ENCODE assay signal across 9 cellular contexts in the genomic region with DNA sequence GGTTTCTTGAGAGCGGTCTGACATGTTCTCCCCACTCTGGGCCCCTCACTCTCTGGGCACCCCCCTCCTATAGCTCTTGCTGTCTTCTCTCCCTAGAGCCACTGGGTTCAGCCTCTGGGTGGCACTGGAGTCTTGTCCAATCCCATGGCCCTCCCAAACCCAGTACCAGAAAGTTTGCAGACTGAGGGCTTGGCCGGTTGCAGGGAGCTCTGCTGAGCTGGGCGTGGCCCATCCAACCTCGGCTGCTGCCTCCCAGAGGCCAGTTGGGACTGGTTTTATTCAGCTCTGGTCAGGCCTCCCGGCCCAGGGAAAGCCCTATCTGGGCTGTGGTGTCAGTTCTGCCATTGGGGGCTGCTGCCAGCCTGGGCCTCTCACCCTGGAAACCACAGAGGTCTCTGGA. TPM values are rescaled to one million over a fixed set of nuclear protein-coding genes. Genes with fewer than 3 reads are reported as not detected.
DNase-seq lines count a peak whose midpoint lies in the region; ATAC-seq, FAIRE-seq and TF ChIP-seq lines count a peak whose summit lies in the region.
"Had no signal": no experiment of that assay in that cellular context is flagged by ENCODE, and none has a peak within 500 bp of the region (broad histone marks: within the 10 kb centered on the region; RNA-seq: fewer than 3 reads in every experiment).

No MANE protein-coding gene starts in this region.

- H3K4me1 Mint-ChIP-seq in immature natural killer cell: no peaks in the 10 kb centered on the region

- H3K4me1 ChIP-seq in GM12878 (ENCODE audit: control insufficient read depth, insufficient read depth, low read length) (no peaks in the 10 kb centered on the region), iPS DF 6.9 (ENCODE audit: control insufficient read depth, insufficient read depth, low read length) (peaks cover 1% of the 10 kb centered on the region; the same call in 1 of the 2 replicates)

- ATAC-seq in GM12878 (peak; percentile 65), HG02870 (IDR thresholded peaks at IDR 0.05; ENCODE audit: unreplicated experiment) (no peak), GM21723 (IDR thresholded peaks at IDR 0.05; ENCODE audit: unreplicated experiment) (no peak)

- H3K27me3 ChIP-seq in GM12878 (replicated peaks in 1 of 2; ENCODE audit: control insufficient read depth in 2 of 2, insufficient read depth in 2 of 2, low read length in 1 of 2) (no peaks in the 10 kb centered on the region; a peak in 2 of 4 replicates), iPS DF 6.9 (ENCODE audit: control insufficient read depth, insufficient read depth, low read length) (no peaks in the 10 kb centered on the region)

- H3K36me3 ChIP-seq in GM12878 (ENCODE audit: control insufficient read depth in 2 of 2, insufficient read depth in 2 of 2, low read length in 1 of 2): no peaks in the 10 kb centered on the region
- H3K36me3 ChIP-seq in iPS DF 6.9 (ENCODE audit: control insufficient read depth, insufficient read depth, low read length): 0 out of 2 replicates have a peak, but pooled peaks cover 2% of the 10 kb centered on the region

- CTCF ChIA-PET in GM12878 (lab: Yijun Ruan, JAX): no interaction called here

- no peaks in the 10 kb centered on the region for H4K20me1 ChIP-seq in GM12878 (ENCODE audit: control insufficient read depth, insufficient read depth)

- no TSS peak for BruUV-seq in GM12878 (replicated peaks; lab: Mats Ljungman, UMichigan)

- RAD21 ChIA-PET in GM12878 (lab: Charles Lee; ENCODE audit: unreplicated experiment): no interaction called here

- WGBS in GM12878 (ENCODE audit: insufficient coverage, insufficient replicate concordance, low lambda C conversion rate, missing lambda C conversion rate): 17% methylated on average over 5 of the region's 5 CpGs
- WGBS in iPS DF 6.9 (ENCODE audit: insufficient coverage, insufficient read length): no CpG with 5 or more reads among the region's 5 CpGs

- peak; percentile 43 for DNase-seq in AG08395 (ENCODE audit: low spot score)
- peak; percentile 60 for DNase-seq in HTR-8/SVneo (ENCODE audit: insufficient read length, low spot score)
- DNase-seq in GM12878 (ENCODE audit: low read depth, low spot score): no peak
- peak; percentile 33 for DNase-seq in iPS DF 6.9 (ENCODE audit: low read depth, low spot score)
- DNase-seq in immature natural killer cell: no peak
- DNase-seq in Kasumi-1 (lab: John Stamatoyannopoulos, UW): no peak
- DNase-seq: NCI-H446 had no signal

- TF ChIP-seq RAD21 in GM12878 (IDR thresholded peaks at IDR 0.05; ENCODE audit: insufficient read depth, low read depth, low read length): no peak

- H3K4me3 Mint-ChIP-seq in immature natural killer cell: no peak overlapping the region

- peaks cover 0 to 4% (median 0%) of the 10 kb centered on the region in 3 donors for H3K27me3 Mint-ChIP-seq in immature natural killer cell (ENCODE audit: low read depth in 3 of 3)

- H3K4me3 ChIP-seq in GM12878 (no peak overlapping the region), iPS DF 6.9 (ENCODE audit: low read length) (no peak overlapping the region)

- TF ChIP-seq EP300 in GM12878 (IDR thresholded peaks at IDR 0.05; ENCODE audit: borderline replicate concordance in 1 of 2, control insufficient read depth in 1 of 2, low read depth in 2 of 2, low read length in 2 of 2): no peak

- no peak for TF ChIP-seq POLR2A in GM12878 (IDR thresholded peaks at IDR 0.05; ENCODE audit: low read depth, low read length)

- H3K9me3 ChIP-seq in GM12878 (replicated peaks; ENCODE audit: control insufficient read depth, insufficient read depth, low read length) (no peaks in the 10 kb centered on the region), iPS DF 6.9 (ENCODE audit: control insufficient read depth, insufficient read depth, low read length) (no peaks in the 10 kb centered on the region)

- no peak overlapping the region for H3K9ac ChIP-seq in GM12878 (ENCODE audit: control insufficient read depth, insufficient read depth, low read length)

- H3K36me3 Mint-ChIP-seq in immature natural killer cell: no peaks in the 10 kb centered on the region

- no peak overlapping the region for H3K4me2 ChIP-seq in GM12878 (ENCODE audit: control insufficient read depth, insufficient read depth)

- no peak overlapping the region for H3K27ac Mint-ChIP-seq in immature natural killer cell

- POLR2A ChIA-PET in GM12878 (lab: Charles Lee): no interaction called here

- no peak overlapping the region for H3K27ac ChIP-seq in GM12878 (ENCODE audit: control insufficient read depth, insufficient read depth)
- H3K27ac ChIP-seq in iPS DF 6.9 (ENCODE audit: low read length): no peak overlapping the region

- no peak overlapping the region for H2AFZ ChIP-seq in GM12878 (ENCODE audit: control insufficient read depth, low read depth, low read length)

- intact Hi-C loops in GM12878 (cut with micrococcal nuclease; ENCODE audit: unreplicated experiment): no loop called here

- H3K79me2 ChIP-seq in GM12878 (ENCODE audit: control insufficient read depth, insufficient read depth, low read length): no peaks in the 10 kb centered on the region

- TF ChIP-seq CTCF in GM12878 (IDR thresholded peaks at IDR 0.05 in 2 of 3, conservative IDR thresholded peaks at IDR 0.05 in 1 of 3; ENCODE audit: control insufficient read depth in 2 of 3, extremely low read depth in 1 of 3, insufficient read depth in 1 of 3, low read depth in 3 of 3, low read length in 3 of 3): no peak

- no peaks in the 10 kb centered on the region for H3K9me3 Mint-ChIP-seq in immature natural killer cell

- in situ Hi-C loops in GM12878 (cut with MboI): no loop called here

- FAIRE-seq in HTR-8/SVneo (lab: Jason Lieb, UNC): peak; percentile 90
- no peak for FAIRE-seq in GM12878 (lab: Jason Lieb, UNC)

- SMC1A ChIA-PET in GM12878 (lab: Charles Lee; ENCODE audit: uncharacterized antibody, unreplicated experiment): no interaction called here

TF ChIP-seq in GM12878, 131 proteins besides CTCF, POLR2A, EP300 and RAD21 (continues in another document):
- TF ChIP-seq GATAD2B (conservative IDR thresholded peaks at IDR 0.05; ENCODE audit: low read depth) (no peak), RELA (IDR thresholded peaks at IDR 0.05; ENCODE audit: borderline replicate concordance, partially characterized antibody) (no peak), IRF4 (IDR thresholded peaks at IDR 0.05; ENCODE audit: low read depth, low read length) (no peak), POLR2AphosphoS5 (IDR thresholded peaks at IDR 0.05; ENCODE audit: low read length) (no peak), KDM1A (IDR thresholded peaks at IDR 0.05; ENCODE audit: borderline replicate concordance) (no peak), MXI1 (IDR thresholded peaks at IDR 0.05; ENCODE audit: low read depth, low read length) (no peak)
- TF ChIP-seq, protein P1, sequence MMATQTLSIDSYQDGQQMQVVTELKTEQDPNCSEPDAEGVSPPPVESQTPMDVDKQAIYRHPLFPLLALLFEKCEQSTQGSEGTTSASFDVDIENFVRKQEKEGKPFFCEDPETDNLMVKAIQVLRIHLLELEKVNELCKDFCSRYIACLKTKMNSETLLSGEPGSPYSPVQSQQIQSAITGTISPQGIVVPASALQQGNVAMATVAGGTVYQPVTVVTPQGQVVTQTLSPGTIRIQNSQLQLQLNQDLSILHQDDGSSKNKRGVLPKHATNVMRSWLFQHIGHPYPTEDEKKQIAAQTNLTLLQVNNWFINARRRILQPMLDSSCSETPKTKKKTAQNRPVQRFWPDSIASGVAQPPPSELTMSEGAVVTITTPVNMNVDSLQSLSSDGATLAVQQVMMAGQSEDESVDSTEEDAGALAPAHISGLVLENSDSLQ (IDR thresholded peaks at IDR 0.05): no peak

RNA-seq across cellular contexts. Expression of gene ISCA2, which starts 37.9 kb away (rescaled TPM):
- total RNA-seq in GM12878 (2013; cell fraction: nucleolus; rRNA removed): 24.7 and 25.9 TPM in 2 replicates
- 25.1 and 33.5 TPM in 2 replicates for total RNA-seq in GM12878 (2014; rRNA removed)
- 15.2 and 16.7 TPM in 2 replicates for total RNA-seq in GM12878 (2014; rRNA removed; fragmentation: Illumina TruSeq; extraction: Trizol)
- total RNA-seq in GM12878 (2021): 32.7 and 34.5 TPM in 2 replicates
- 15.0 TPM for polyA plus RNA-seq in GM12878 (2011; ENCODE audit: low read depth)
- 42.3 and 50.9 TPM in 2 replicates for polyA plus RNA-seq in GM12878 (2011; rRNA removed)
- polyA plus RNA-seq in GM12878 (2011; cell fraction: cytosol; rRNA removed): 30.7 and 34.1 TPM in 2 replicates
- 17.0 and 19.9 TPM in 2 replicates for polyA plus RNA-seq in GM12878 (2011; cell fraction: nucleus; rRNA removed)
- polyA plus RNA-seq in GM12878 (2012): 24.4 and 28.5 TPM in 2 replicates
- polyA plus RNA-seq in GM12878 (2014; fragmentation: Illumina TruSeq; extraction: Trizol): 32.3 and 41.6 TPM in 2 replicates
- polyA plus RNA-seq in GM12878 (2014; fragmentation: Nextera tagmentation; extraction: Ambion mirVana): 10 to 100 TPM in 1 of 2 experiments, 1 to 10 TPM in 1; 7.5 to 22.5 TPM
- polyA plus RNA-seq in GM12878 (2014; rRNA removed): 34.0 and 46.5 TPM in 2 replicates
- 100 to 1,000 TPM; 104 to 116 TPM for polyA plus RNA-seq in GM12878 (2016; fragmentation: Nextera tagmentation; extraction: Ambion mirVana)
- 5.9 and 6.1 TPM in 2 replicates for polyA minus RNA-seq in GM12878 (2011; rRNA and poly(A)+ RNA removed)
- 3.1 and 10.0 TPM in 2 replicates for polyA minus RNA-seq in GM12878 (2011; cell fraction: cytosol; rRNA and poly(A)+ RNA removed)
- polyA minus RNA-seq in GM12878 (2011; cell fraction: nucleus; rRNA and poly(A)+ RNA removed): 2.9 and 3.1 TPM in 2 replicates
- 10 to 100 TPM; 46.2 to 58.1 (median 55.0) TPM for polyA plus RNA-seq in immature natural killer cell

RNA-seq across cellular contexts. Expression of gene NPC2, which starts 38.4 kb away (rescaled TPM):
- total RNA-seq in GM12878 (2013; cell fraction: nucleolus; rRNA removed): 36.7 and 57.3 TPM in 2 replicates
- total RNA-seq in GM12878 (2014; rRNA removed) (65.1 and 68.8 TPM in 2 replicates), GM12878 (2014; rRNA removed; fragmentation: Illumina TruSeq; extraction: Trizol) (40.6 and 44.4 TPM in 2 replicates), GM12878 (2021) (29.5 and 34.2 TPM in 2 replicates)
- polyA plus RNA-seq in GM12878 (2011; ENCODE audit: low read depth): 94.0 TPM
- polyA plus RNA-seq in GM12878 (2011; rRNA removed) (39.2 and 62.6 TPM in 2 replicates), GM12878 (2014; fragmentation: Illumina TruSeq; extraction: Trizol) (41.1 and 55.6 TPM in 2 replicates), GM12878 (2014; fragmentation: Nextera tagmentation; extraction: Ambion mirVana) (100 to 1,000 TPM in 1 of 2 experiments, 10 to 100 TPM in 1; 77.8 to 109 TPM), GM12878 (2014; rRNA removed) (81.5 and 85.1 TPM in 2 replicates), GM12878 (2016; fragmentation: Nextera tagmentation; extraction: Ambion mirVana) (10 to 100 TPM; 40.6 to 44.7 TPM), immature natural killer cell (100 to 1,000 TPM in 1 of 3 donors, 10 to 100 TPM in 2; 86.3 to 128 (median 92.8) TPM)
- 82.5 and 111 TPM in 2 replicates for polyA plus RNA-seq in GM12878 (2011; cell fraction: cytosol; rRNA removed)
- 42.5 and 66.1 TPM in 2 replicates for polyA plus RNA-seq in GM12878 (2011; cell fraction: nucleus; rRNA removed)
- polyA plus RNA-seq in GM12878 (2012): 118 and 138 TPM in 2 replicates
- polyA minus RNA-seq in GM12878 (2011; rRNA and poly(A)+ RNA removed): 30.9 and 31.2 TPM in 2 replicates
- polyA minus RNA-seq in GM12878 (2011; cell fraction: cytosol; rRNA and poly(A)+ RNA removed): 16.0 and 23.5 TPM in 2 replicates
- 9.8 and 13.1 TPM in 2 replicates for polyA minus RNA-seq in GM12878 (2011; cell fraction: nucleus; rRNA and poly(A)+ RNA removed)

Comparison
In these comparisons a context has a peak if more than half of its experiments do, and no peak if none do; other contexts are left out.
1. DNase-seq: peak in AG08395 (single experiment), HTR-8/SVneo (single experiment) and iPS DF 6.9 (single experiment); none in GM12878 (single experiment), immature natural killer cell (0 of 3) and Kasumi-1 (0 of 2).